ENCODE assay signal across 28 cellular contexts in genomic region chr11:110312670-110313069, GRCh38. TPM values are rescaled to one million over a fixed set of nuclear protein-coding genes. Genes with fewer than 3 reads are reported as not detected.
DNase-seq lines count a peak whose midpoint lies in the region; ATAC-seq, FAIRE-seq and TF ChIP-seq lines count a peak whose summit lies in the region.
"Had no signal": no experiment of that assay in that cellular context is flagged by ENCODE, and none has a peak within 500 bp of the region (broad histone marks: within the 10 kb centered on the region; RNA-seq: fewer than 3 reads in every experiment).

No MANE protein-coding gene starts in this region.

- peak overlapping the region; percentile 46; the same call in 2 of the 3 replicates for H3K4me2 ChIP-seq in A549
- H3K4me2 ChIP-seq: BLaER1 treated with 17β-estradiol and CSF1 and Interleukin-3, amounts not matched to agents 10 nM and 100 nM had no signal

- H3K36me3 Mint-ChIP-seq in natural killer cell treated with Interleukin-12 subunit alpha and Interleukin-12 subunit beta and Interleukin-15 and Interleukin-18, amount 100 ng/mL, for 72 hours: no peaks in the 10 kb centered on the region
- H3K36me3 Mint-ChIP-seq: naive thymus-derived CD4-positive, alpha-beta T cell had no signal

- intact Hi-C loops in left cardiac atrium (cut with DNase I): no loop called here

- TF ChIP-seq POLR2A in A549 (IDR thresholded peaks at IDR 0.05; ENCODE audit: low read length): no peak

- H3K4me3 ChIP-seq in A549: no peak overlapping the region
- no peak overlapping the region for H3K4me3 ChIP-seq in SK-N-MC
- H3K4me3 ChIP-seq in iPS-20b (ENCODE audit: low read length): no peak overlapping the region; the same call in 1 of the 2 replicates
- H3K4me3 ChIP-seq: BLaER1 treated with 17β-estradiol and CSF1 and Interleukin-3, amounts not matched to agents 10 nM and 100 nM; psoas muscle; sigmoid colon; suprapubic skin; upper lobe of left lung had no signal

- no peak overlapping the region for H3K4me3 Mint-ChIP-seq in natural killer cell treated with Interleukin-12 subunit alpha and Interleukin-12 subunit beta and Interleukin-15 and Interleukin-18, amount 100 ng/mL, for 72 hours
- H3K4me3 Mint-ChIP-seq: dendritic cell treated with granulocyte-macrophage colony-stimulating factor and Interleukin-4, amounts not matched to agents 40 ng/mL and 50 ng/mL, for 4 days; naive thymus-derived CD4-positive, alpha-beta T cell had no signal

- ATAC-seq in A549: no peak
- no peak for ATAC-seq in natural killer cell treated with Interleukin-12 subunit alpha and Interleukin-12 subunit beta and Interleukin-15 and Interleukin-18, amount 100 ng/mL, for 72 hours
- ATAC-seq in left cardiac atrium: no peak
- ATAC-seq: esophagus mucosa, left ventricle myocardium superior, psoas muscle had no signal

- peak overlapping the region in 1 of 2 donors; percentile 88 for H3K27ac Mint-ChIP-seq in natural killer cell treated with Interleukin-12 subunit alpha and Interleukin-12 subunit beta and Interleukin-15 and Interleukin-18, amount 100 ng/mL, for 72 hours
- H3K27ac Mint-ChIP-seq: dendritic cell treated with granulocyte-macrophage colony-stimulating factor and Interleukin-4, amounts not matched to agents 40 ng/mL and 50 ng/mL, for 4 days; naive thymus-derived CD4-positive, alpha-beta T cell had no signal

- H3K4me1 ChIP-seq in A549 (peaks cover 56% of the 10 kb centered on the region), iPS-20b (ENCODE audit: insufficient read depth, low read length) (peaks cover 23% of the 10 kb centered on the region)
- H3K4me1 ChIP-seq: psoas muscle, sigmoid colon, suprapubic skin had no signal

- CTCF ChIA-PET in A549 (lab: Yijun Ruan, JAX): no interaction called here

- H3K9me3 ChIP-seq in A549 (no peaks in the 10 kb centered on the region), SK-N-MC (ENCODE audit: low read depth, low read length) (no peaks in the 10 kb centered on the region), iPS-20b (ENCODE audit: insufficient read depth, low read depth, low read length) (no peaks in the 10 kb centered on the region)
- H3K9me3 ChIP-seq: BLaER1 treated with 17β-estradiol and CSF1 and Interleukin-3, amounts not matched to agents 10 nM and 100 nM; psoas muscle; sigmoid colon; suprapubic skin; upper lobe of left lung had no signal

- H3K36me3 ChIP-seq in SK-N-MC (ENCODE audit: insufficient read depth, low read length): no peaks in the 10 kb centered on the region
- H3K36me3 ChIP-seq in iPS-20b (ENCODE audit: insufficient read depth, low read depth, low read length): no peaks in the 10 kb centered on the region
- H3K36me3 ChIP-seq: BLaER1 treated with 17β-estradiol and CSF1 and Interleukin-3, amounts not matched to agents 10 nM and 100 nM; sigmoid colon; suprapubic skin; upper lobe of left lung had no signal

- DNase-seq in A549 (ENCODE audit: low read depth in 1 of 2, low spot score in 1 of 2): no peak
- DNase-seq in SK-N-MC (ENCODE audit: low read depth, low spot score): no peak
- DNase-seq in HuH-7 (ENCODE audit: low spot score): no peak
- no peak for DNase-seq in natural killer cell treated with Interleukin-12 subunit alpha and Interleukin-12 subunit beta and Interleukin-15 and Interleukin-18, amount 100 ng/mL, for 72 hours (ENCODE audit: low spot score)
- no peak for DNase-seq in left cardiac atrium
- DNase-seq: activated effector memory CD4-positive, alpha-beta T cell treated with Interleukin-2 at 50 U/mL for 16 hours; DMS153; glutamatergic neuron; HCEC 1CT; KBM-7; left ventricle myocardium superior; naive thymus-derived CD4-positive, alpha-beta T cell; NCI-H1105 treated with DMSO at 0.1 percent for 48 hours; NCI-H2029 treated with DMSO at 0.1 percent for 48 hours; NCI-H2227 treated with DMSO at 0.1 percent for 48 hours; NCI-H526; nucleus accumbens; psoas muscle; Right ventricle myocardium superior; sigmoid colon; upper lobe of left lung had no signal

- no peaks in the 10 kb centered on the region for H3K9me3 Mint-ChIP-seq in natural killer cell treated with Interleukin-12 subunit alpha and Interleukin-12 subunit beta and Interleukin-15 and Interleukin-18, amount 100 ng/mL, for 72 hours
- H3K9me3 Mint-ChIP-seq: dendritic cell treated with granulocyte-macrophage colony-stimulating factor and Interleukin-4, amounts not matched to agents 40 ng/mL and 50 ng/mL, for 4 days; naive thymus-derived CD4-positive, alpha-beta T cell had no signal

- H3K9ac ChIP-seq in SK-N-MC (ENCODE audit: insufficient read length) (no peak overlapping the region), iPS-20b (ENCODE audit: low read depth, low read length) (peak overlapping the region; percentile 23; the same call in 1 of the 2 replicates)
- H3K9ac ChIP-seq: BLaER1 treated with 17β-estradiol and CSF1 and Interleukin-3, amounts not matched to agents 10 nM and 100 nM had no signal

- H3K27ac ChIP-seq in A549: peak overlapping the region; percentile 92 to 94
- H3K27ac ChIP-seq in SK-N-MC: peak overlapping the region; percentile 67
- peak overlapping the region; percentile 48 for H3K27ac ChIP-seq in iPS-20b (ENCODE audit: low read length)
- H3K27ac ChIP-seq: psoas muscle, sigmoid colon, suprapubic skin, upper lobe of left lung had no signal

- H3K27me3 Mint-ChIP-seq in natural killer cell treated with Interleukin-12 subunit alpha and Interleukin-12 subunit beta and Interleukin-15 and Interleukin-18, amount 100 ng/mL, for 72 hours: peaks cover 0 to 5% of the 10 kb centered on the region in 2 donors
- H3K27me3 Mint-ChIP-seq: dendritic cell treated with granulocyte-macrophage colony-stimulating factor and Interleukin-4, amounts not matched to agents 40 ng/mL and 50 ng/mL, for 4 days had no signal

- H3K27me3 ChIP-seq in iPS-20b (ENCODE audit: insufficient read depth, low read length): no peaks in the 10 kb centered on the region
- H3K27me3 ChIP-seq: BLaER1 treated with 17β-estradiol and CSF1 and Interleukin-3, amounts not matched to agents 10 nM and 100 nM; sigmoid colon; suprapubic skin; upper lobe of left lung had no signal

- FAIRE-seq in A549 (lab: Jason Lieb, UNC) (no peak), G401.6 (lab: Jason Lieb, UNC) (peak; percentile 33)
- FAIRE-seq: keratinocyte had no signal

- H3K4me1 Mint-ChIP-seq in natural killer cell treated with Interleukin-12 subunit alpha and Interleukin-12 subunit beta and Interleukin-15 and Interleukin-18, amount 100 ng/mL, for 72 hours (ENCODE audit: low read depth in 2 of 2): peaks cover 4 to 13% of the 10 kb centered on the region in 2 donors

- TF ChIP-seq RAD21 in A549 (conservative IDR thresholded peaks at IDR 0.05 in 1 of 2, IDR thresholded peaks at IDR 0.05 in 1 of 2): no peak

- no peak for TF ChIP-seq EP300 in A549 (IDR thresholded peaks at IDR 0.05)

- no peak for TF ChIP-seq CTCF in A549 (IDR thresholded peaks at IDR 0.05)

- POLR2A ChIA-PET in A549 (lab: Yijun Ruan, JAX): no interaction called here

TF ChIP-seq in A549, 52 proteins besides CTCF, POLR2A, EP300 and RAD21:
- no peak for TF ChIP-seq RCOR1 (IDR thresholded peaks at IDR 0.05; ENCODE audit: low read depth, low read length)
- TF ChIP-seq FOSB (CRISPR knock-in tag; IDR thresholded peaks at IDR 0.05): no peak
- no peak for TF ChIP-seq EHF (CRISPR knock-in tag; IDR thresholded peaks at IDR 0.05)
- TF ChIP-seq MAFK (IDR thresholded peaks at IDR 0.05; ENCODE audit: partially characterized antibody): peak; percentile 63
- peak; percentile 44; the same call in 1 of the 2 replicates for TF ChIP-seq NFE2L2 (conservative IDR thresholded peaks at IDR 0.05; ENCODE audit: low read length)
TF ChIP-seq in A549: peak in this region for 2.

RNA-seq across cellular contexts. Expression of gene RDX, which starts 16.3 kb away (rescaled TPM):
- polyA plus RNA-seq in A549 (2011; rRNA removed) (171 and 183 TPM in 2 replicates), A549 (2017; fragmentation: RNase III; extraction: RNeasy Plus Mini Kit Qiagen cat#74134 plus additional on column Dnase treatment) (127 to 158 TPM (median 149 TPM) in 3 replicates)
- polyA plus RNA-seq in A549 (2012; cell fraction: cytosol; rRNA removed): 34.4 and 47.4 TPM in 2 replicates
- 18.4 and 25.5 TPM in 2 replicates for polyA plus RNA-seq in A549 (2012; cell fraction: nucleus; rRNA removed)
- 70.7 and 74.9 TPM in 2 replicates for polyA minus RNA-seq in A549 (2011; rRNA and poly(A)+ RNA removed)
- total RNA-seq in natural killer cell treated with Interleukin-12 subunit alpha and Interleukin-12 subunit beta and Interleukin-15 and Interleukin-18, amount 100 ng/mL, for 72 hours: 100 to 1,000 TPM in 1 of 2 donors, 10 to 100 TPM in 1; 78.0 to 161 TPM
- 100 to 1,000 TPM in 1 of 2 donors, 10 to 100 TPM in 1; 97.5 to 100 TPM for total RNA-seq in left cardiac atrium
